ENCODE assay signal across 1 cellular context in the genomic region with DNA sequence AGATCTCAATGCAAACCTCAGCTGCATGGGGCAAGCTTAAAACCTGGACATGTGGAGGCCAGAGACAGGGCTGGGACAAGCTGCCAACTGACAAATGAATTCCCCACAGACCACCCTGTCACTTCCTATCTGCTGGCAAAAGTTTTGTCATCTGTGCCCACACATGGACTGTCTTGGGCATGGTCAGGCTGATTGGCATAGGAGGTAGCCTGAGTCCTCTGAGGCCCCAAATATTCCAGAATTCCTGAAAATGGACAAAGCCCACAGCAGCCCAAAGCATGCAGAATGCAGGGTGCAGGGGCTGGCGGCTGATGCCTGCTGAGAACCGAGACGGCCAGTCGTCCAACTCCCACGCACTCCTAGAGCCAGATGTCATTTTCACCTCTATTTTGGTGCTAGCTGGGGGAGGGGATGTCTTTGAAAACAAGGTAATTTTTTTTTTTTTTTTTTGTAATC.
A peak's percentile ranks its signal among the peaks of the same experiment; 100 is the strongest.
TF ChIP-seq lines count a peak whose summit lies in the region.

No MANE protein-coding gene starts in this region.

TF ChIP-seq in GM12878, 131 proteins besides CTCF, POLR2A, EP300 and RAD21 (continued from another document and continues in another):
- TF ChIP-seq, protein P1, sequence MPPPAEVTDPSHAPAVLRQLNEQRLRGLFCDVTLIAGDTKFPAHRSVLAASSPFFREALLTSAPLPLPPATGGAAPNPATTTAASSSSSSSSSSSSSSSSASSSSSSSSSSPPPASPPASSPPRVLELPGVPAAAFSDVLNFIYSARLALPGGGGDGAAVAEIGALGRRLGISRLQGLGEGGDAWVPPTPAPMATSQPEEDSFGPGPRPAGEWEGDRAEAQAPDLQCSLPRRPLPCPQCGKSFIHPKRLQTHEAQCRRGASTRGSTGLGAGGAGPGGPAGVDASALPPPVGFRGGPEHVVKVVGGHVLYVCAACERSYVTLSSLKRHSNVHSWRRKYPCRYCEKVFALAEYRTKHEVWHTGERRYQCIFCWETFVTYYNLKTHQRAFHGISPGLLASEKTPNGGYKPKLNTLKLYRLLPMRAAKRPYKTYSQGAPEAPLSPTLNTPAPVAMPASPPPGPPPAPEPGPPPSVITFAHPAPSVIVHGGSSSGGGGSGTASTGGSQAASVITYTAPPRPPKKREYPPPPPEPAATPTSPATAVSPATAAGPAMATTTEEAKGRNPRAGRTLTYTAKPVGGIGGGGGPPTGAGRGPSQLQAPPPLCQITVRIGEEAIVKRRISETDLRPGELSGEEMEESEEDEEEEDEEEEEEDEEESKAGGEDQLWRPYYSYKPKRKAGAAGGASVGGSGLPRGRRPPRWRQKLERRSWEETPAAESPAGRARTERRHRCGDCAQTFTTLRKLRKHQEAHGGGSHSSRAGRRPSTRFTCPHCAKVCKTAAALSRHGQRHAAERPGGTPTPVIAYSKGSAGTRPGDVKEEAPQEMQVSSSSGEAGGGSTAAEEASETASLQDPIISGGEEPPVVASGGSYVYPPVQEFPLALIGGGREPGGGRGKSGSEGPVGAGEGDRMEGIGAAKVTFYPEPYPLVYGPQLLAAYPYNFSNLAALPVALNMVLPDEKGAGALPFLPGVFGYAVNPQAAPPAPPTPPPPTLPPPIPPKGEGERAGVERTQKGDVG (CRISPR knock-in tag; IDR thresholded peaks at IDR 0.05) = no peak
- TF ChIP-seq HDAC2 (IDR thresholded peaks at IDR 0.05) (no peak), ZNF274 (IDR thresholded peaks at IDR 0.05; ENCODE audit: insufficient read depth, insufficient read length) (no peak), CBFB (IDR thresholded peaks at IDR 0.05; ENCODE audit: low read depth) (no peak), ZNF207 (IDR thresholded peaks at IDR 0.05; ENCODE audit: borderline replicate concordance) (no peak), SMAD1 (IDR thresholded peaks at IDR 0.05; ENCODE audit: low read depth, partially characterized antibody) (no peak), SPI1 (IDR thresholded peaks at IDR 0.05; ENCODE audit: borderline replicate concordance, insufficient read depth, low read depth, low read length) (0 out of 2 replicates have a peak, but pooled peaks have one; percentile 12), POLR2AphosphoS2 (IDR thresholded peaks at IDR 0.05; ENCODE audit: low read depth, low read length) (no peak), NFXL1 (IDR thresholded peaks at IDR 0.05; ENCODE audit: borderline replicate concordance) (no peak), ZSCAN29 (IDR thresholded peaks at IDR 0.05) (no peak), ETV6 (conservative IDR thresholded peaks at IDR 0.05 in 1 of 2, IDR thresholded peaks at IDR 0.05 in 1 of 2; ENCODE audit: borderline replicate concordance in 1 of 2, low read depth in 1 of 2) (0 out of 4 replicates have a peak, but pooled peaks of 1 of the 2 experiments have one; percentile 14), DPF2 (IDR thresholded peaks at IDR 0.05) (peak; percentile 67), NFIC (IDR thresholded peaks at IDR 0.05; ENCODE audit: low read depth, low read length) (peak; percentile 63; the same call in 1 of the 2 replicates), FOS (IDR thresholded peaks at IDR 0.05; ENCODE audit: borderline replicate concordance, extremely low read depth, insufficient read length) (no peak), BMI1 (IDR thresholded peaks at IDR 0.05; ENCODE audit: borderline replicate concordance) (no peak), SMAD5 (IDR thresholded peaks at IDR 0.05; ENCODE audit: low read depth) (no peak), SREBF2 (IDR thresholded peaks at IDR 0.05; ENCODE audit: low read length) (no peak), NFYA (IDR thresholded peaks at IDR 0.05; ENCODE audit: borderline replicate concordance, low read depth, low read length) (no peak), MTA3 (IDR thresholded peaks at IDR 0.05; ENCODE audit: borderline replicate concordance, low read length) (peak; percentile 82; the same call in 1 of the 2 replicates), JUNB (IDR thresholded peaks at IDR 0.05) (no peak), CHD1 (IDR thresholded peaks at IDR 0.05; ENCODE audit: low read depth, low read length) (no peak), RUNX3 (IDR thresholded peaks at IDR 0.05; ENCODE audit: low read length) (peak; percentile 67), SUZ12 (IDR thresholded peaks at IDR 0.05; ENCODE audit: unreplicated experiment) (no peak), ZBED1 (IDR thresholded peaks at IDR 0.05; ENCODE audit: borderline replicate concordance) (no peak; the same call in 1 of the 2 replicates), RELA (IDR thresholded peaks at IDR 0.05; ENCODE audit: borderline replicate concordance, partially characterized antibody) (no peak), TCF3 (IDR thresholded peaks at IDR 0.05; ENCODE audit: borderline replicate concordance, insufficient read depth, low read depth, low read length) (peak; percentile 92), RFX5 (IDR thresholded peaks at IDR 0.05; ENCODE audit: low read depth, low read length) (no peak), CHD4 (IDR thresholded peaks at IDR 0.05) (no peak), NR2F1 (conservative IDR thresholded peaks at IDR 0.05) (peak; percentile 37; the same call in 1 of the 2 replicates), SIX5 (IDR thresholded peaks at IDR 0.05; ENCODE audit: low read depth, low read length, severe bottlenecking) (no peak), ZNF24 (IDR thresholded peaks at IDR 0.05) (no peak), EZH2 (IDR thresholded peaks at IDR 0.05; ENCODE audit: borderline replicate concordance, control insufficient read depth, low read depth, low read length) (no peak), TCF12 (IDR thresholded peaks at IDR 0.05; ENCODE audit: low read depth, low read length) (peak; percentile 96)
- TF ChIP-seq, protein P2, sequence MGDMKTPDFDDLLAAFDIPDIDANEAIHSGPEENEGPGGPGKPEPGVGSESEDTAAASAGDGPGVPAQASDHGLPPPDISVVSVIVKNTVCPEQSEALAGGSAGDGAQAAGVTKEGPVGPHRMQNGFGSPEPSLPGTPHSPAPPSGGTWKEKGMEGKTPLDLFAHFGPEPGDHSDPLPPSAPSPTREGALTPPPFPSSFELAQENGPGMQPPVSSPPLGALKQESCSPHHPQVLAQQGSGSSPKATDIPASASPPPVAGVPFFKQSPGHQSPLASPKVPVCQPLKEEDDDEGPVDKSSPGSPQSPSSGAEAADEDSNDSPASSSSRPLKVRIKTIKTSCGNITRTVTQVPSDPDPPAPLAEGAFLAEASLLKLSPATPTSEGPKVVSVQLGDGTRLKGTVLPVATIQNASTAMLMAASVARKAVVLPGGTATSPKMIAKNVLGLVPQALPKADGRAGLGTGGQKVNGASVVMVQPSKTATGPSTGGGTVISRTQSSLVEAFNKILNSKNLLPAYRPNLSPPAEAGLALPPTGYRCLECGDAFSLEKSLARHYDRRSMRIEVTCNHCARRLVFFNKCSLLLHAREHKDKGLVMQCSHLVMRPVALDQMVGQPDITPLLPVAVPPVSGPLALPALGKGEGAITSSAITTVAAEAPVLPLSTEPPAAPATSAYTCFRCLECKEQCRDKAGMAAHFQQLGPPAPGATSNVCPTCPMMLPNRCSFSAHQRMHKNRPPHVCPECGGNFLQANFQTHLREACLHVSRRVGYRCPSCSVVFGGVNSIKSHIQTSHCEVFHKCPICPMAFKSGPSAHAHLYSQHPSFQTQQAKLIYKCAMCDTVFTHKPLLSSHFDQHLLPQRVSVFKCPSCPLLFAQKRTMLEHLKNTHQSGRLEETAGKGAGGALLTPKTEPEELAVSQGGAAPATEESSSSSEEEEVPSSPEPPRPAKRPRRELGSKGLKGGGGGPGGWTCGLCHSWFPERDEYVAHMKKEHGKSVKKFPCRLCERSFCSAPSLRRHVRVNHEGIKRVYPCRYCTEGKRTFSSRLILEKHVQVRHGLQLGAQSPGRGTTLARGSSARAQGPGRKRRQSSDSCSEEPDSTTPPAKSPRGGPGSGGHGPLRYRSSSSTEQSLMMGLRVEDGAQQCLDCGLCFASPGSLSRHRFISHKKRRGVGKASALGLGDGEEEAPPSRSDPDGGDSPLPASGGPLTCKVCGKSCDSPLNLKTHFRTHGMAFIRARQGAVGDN (IDR thresholded peaks at IDR 0.05) = no peak
- TF ChIP-seq, protein P3, sequence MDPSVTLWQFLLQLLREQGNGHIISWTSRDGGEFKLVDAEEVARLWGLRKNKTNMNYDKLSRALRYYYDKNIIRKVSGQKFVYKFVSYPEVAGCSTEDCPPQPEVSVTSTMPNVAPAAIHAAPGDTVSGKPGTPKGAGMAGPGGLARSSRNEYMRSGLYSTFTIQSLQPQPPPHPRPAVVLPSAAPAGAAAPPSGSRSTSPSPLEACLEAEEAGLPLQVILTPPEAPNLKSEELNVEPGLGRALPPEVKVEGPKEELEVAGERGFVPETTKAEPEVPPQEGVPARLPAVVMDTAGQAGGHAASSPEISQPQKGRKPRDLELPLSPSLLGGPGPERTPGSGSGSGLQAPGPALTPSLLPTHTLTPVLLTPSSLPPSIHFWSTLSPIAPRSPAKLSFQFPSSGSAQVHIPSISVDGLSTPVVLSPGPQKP (IDR thresholded peaks at IDR 0.05; ENCODE audit: low read depth, low read length) = no peak
- TF ChIP-seq, protein P4, sequence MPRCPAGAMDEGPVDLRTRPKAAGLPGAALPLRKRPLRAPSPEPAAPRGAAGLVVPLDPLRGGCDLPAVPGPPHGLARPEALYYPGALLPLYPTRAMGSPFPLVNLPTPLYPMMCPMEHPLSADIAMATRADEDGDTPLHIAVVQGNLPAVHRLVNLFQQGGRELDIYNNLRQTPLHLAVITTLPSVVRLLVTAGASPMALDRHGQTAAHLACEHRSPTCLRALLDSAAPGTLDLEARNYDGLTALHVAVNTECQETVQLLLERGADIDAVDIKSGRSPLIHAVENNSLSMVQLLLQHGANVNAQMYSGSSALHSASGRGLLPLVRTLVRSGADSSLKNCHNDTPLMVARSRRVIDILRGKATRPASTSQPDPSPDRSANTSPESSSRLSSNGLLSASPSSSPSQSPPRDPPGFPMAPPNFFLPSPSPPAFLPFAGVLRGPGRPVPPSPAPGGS (IDR thresholded peaks at IDR 0.05; ENCODE audit: borderline replicate concordance, insufficient read depth, low read depth, low read length, poor library complexity, severe bottlenecking) = peak; percentile 68
- TF ChIP-seq, protein P5, sequence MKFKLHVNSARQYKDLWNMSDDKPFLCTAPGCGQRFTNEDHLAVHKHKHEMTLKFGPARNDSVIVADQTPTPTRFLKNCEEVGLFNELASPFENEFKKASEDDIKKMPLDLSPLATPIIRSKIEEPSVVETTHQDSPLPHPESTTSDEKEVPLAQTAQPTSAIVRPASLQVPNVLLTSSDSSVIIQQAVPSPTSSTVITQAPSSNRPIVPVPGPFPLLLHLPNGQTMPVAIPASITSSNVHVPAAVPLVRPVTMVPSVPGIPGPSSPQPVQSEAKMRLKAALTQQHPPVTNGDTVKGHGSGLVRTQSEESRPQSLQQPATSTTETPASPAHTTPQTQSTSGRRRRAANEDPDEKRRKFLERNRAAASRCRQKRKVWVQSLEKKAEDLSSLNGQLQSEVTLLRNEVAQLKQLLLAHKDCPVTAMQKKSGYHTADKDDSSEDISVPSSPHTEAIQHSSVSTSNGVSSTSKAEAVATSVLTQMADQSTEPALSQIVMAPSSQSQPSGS (IDR thresholded peaks at IDR 0.05; ENCODE audit: low read length) = peak; percentile 88
- TF ChIP-seq, protein P6, sequence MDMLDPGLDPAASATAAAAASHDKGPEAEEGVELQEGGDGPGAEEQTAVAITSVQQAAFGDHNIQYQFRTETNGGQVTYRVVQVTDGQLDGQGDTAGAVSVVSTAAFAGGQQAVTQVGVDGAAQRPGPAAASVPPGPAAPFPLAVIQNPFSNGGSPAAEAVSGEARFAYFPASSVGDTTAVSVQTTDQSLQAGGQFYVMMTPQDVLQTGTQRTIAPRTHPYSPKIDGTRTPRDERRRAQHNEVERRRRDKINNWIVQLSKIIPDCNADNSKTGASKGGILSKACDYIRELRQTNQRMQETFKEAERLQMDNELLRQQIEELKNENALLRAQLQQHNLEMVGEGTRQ (IDR thresholded peaks at IDR 0.05; ENCODE audit: borderline replicate concordance, low read depth, low read length) = no peak
- TF ChIP-seq, protein P7, sequence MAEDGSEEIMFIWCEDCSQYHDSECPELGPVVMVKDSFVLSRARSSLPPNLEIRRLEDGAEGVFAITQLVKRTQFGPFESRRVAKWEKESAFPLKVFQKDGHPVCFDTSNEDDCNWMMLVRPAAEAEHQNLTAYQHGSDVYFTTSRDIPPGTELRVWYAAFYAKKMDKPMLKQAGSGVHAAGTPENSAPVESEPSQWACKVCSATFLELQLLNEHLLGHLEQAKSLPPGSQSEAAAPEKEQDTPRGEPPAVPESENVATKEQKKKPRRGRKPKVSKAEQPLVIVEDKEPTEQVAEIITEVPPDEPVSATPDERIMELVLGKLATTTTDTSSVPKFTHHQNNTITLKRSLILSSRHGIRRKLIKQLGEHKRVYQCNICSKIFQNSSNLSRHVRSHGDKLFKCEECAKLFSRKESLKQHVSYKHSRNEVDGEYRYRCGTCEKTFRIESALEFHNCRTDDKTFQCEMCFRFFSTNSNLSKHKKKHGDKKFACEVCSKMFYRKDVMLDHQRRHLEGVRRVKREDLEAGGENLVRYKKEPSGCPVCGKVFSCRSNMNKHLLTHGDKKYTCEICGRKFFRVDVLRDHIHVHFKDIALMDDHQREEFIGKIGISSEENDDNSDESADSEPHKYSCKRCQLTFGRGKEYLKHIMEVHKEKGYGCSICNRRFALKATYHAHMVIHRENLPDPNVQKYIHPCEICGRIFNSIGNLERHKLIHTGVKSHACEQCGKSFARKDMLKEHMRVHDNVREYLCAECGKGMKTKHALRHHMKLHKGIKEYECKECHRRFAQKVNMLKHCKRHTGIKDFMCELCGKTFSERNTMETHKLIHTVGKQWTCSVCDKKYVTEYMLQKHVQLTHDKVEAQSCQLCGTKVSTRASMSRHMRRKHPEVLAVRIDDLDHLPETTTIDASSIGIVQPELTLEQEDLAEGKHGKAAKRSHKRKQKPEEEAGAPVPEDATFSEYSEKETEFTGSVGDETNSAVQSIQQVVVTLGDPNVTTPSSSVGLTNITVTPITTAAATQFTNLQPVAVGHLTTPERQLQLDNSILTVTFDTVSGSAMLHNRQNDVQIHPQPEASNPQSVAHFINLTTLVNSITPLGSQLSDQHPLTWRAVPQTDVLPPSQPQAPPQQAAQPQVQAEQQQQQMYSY (CRISPR knock-in tag; IDR thresholded peaks at IDR 0.05) = no peak
- TF ChIP-seq, protein P8, sequence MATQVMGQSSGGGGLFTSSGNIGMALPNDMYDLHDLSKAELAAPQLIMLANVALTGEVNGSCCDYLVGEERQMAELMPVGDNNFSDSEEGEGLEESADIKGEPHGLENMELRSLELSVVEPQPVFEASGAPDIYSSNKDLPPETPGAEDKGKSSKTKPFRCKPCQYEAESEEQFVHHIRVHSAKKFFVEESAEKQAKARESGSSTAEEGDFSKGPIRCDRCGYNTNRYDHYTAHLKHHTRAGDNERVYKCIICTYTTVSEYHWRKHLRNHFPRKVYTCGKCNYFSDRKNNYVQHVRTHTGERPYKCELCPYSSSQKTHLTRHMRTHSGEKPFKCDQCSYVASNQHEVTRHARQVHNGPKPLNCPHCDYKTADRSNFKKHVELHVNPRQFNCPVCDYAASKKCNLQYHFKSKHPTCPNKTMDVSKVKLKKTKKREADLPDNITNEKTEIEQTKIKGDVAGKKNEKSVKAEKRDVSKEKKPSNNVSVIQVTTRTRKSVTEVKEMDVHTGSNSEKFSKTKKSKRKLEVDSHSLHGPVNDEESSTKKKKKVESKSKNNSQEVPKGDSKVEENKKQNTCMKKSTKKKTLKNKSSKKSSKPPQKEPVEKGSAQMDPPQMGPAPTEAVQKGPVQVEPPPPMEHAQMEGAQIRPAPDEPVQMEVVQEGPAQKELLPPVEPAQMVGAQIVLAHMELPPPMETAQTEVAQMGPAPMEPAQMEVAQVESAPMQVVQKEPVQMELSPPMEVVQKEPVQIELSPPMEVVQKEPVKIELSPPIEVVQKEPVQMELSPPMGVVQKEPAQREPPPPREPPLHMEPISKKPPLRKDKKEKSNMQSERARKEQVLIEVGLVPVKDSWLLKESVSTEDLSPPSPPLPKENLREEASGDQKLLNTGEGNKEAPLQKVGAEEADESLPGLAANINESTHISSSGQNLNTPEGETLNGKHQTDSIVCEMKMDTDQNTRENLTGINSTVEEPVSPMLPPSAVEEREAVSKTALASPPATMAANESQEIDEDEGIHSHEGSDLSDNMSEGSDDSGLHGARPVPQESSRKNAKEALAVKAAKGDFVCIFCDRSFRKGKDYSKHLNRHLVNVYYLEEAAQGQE (IDR thresholded peaks at IDR 0.05; ENCODE audit: low read depth, low read length) = no peak
